Comparison of ENCODE assay signal across 8 cellular contexts in the genomic region with DNA sequence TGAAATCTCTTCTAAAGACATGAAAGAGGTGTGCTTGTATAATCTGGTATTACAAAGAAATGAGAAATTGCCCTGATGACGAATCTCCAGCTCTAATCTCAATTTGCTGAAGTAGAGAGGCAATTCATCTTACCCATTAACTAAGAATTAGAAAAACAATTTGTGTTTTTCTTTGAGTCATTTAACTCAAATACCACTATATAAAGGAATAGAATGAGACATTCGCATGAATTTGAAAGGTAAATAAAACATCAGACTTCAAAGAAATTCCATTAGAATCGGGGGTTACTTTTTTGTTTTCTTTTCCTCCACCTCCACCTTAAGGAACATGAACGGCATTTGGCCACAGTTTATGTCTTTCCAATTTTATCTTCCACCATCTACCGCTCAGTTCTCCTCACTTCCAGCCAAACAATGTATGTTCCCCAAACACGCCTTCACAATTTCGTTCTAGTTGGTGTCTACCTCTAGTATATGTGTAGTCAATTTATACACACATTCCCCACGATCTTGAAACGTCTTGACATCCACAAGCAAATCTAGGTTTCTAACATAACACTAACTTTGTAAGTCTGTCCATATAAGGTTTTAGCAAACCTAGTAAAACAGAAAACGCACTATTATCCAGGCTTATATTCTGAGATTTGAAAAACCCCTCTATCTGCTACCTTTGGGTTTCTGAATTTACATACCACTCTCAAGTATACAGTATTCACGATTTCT. TPM values are rescaled to one million over a fixed set of nuclear protein-coding genes. Genes with fewer than 3 reads are reported as not detected.
DNase-seq lines count a peak whose midpoint lies in the region; ATAC-seq and TF ChIP-seq lines count a peak whose summit lies in the region.

No MANE protein-coding gene starts in this region.

- TF ChIP-seq CTCF in OCI-LY3 (IDR thresholded peaks at IDR 0.05; ENCODE audit: low read depth, low read length) (no peak), epithelial cell of proximal tubule (conservative IDR thresholded peaks at IDR 0.05; ENCODE audit: low read depth, low read length) (no peak), progenitor cell of endocrine pancreas (IDR thresholded peaks at IDR 0.05; ENCODE audit: unreplicated experiment) (no peak)

- peaks cover 21% of the 10 kb centered on the region for H3K4me1 Mint-ChIP-seq in progenitor cell of endocrine pancreas (ENCODE audit: low read depth)

- H3K36me3 Mint-ChIP-seq in progenitor cell of endocrine pancreas (ENCODE audit: insufficient read depth), result no peaks in the 10 kb centered on the region

- H3K36me3 ChIP-seq in OCI-LY3 (replicated peaks; ENCODE audit: low read depth, low read length), result peaks cover 5% of the 10 kb centered on the region

- no peaks in the 10 kb centered on the region for H3K9me3 Mint-ChIP-seq in progenitor cell of endocrine pancreas (ENCODE audit: low read depth)

- intact Hi-C loops in sciatic nerve (cut with DNase I), result no loop called here

- H3K4me3 ChIP-seq in OCI-LY3 (ENCODE audit: low read length), result peak overlapping the region; percentile 87
- peak overlapping the region; percentile 95 for H3K4me3 ChIP-seq in epithelial cell of proximal tubule (ENCODE audit: low read depth, low read length)

- peak overlapping the region; percentile 96 for H3K4me2 ChIP-seq in OCI-LY3 (ENCODE audit: low read length)

- H3K27ac Mint-ChIP-seq in progenitor cell of endocrine pancreas, result peak overlapping the region; percentile 94

- H3K27me3 ChIP-seq in OCI-LY3 (ENCODE audit: low read depth, low read length), result peaks cover 5% of the 10 kb centered on the region; the same call in 1 of the 2 replicates

- ATAC-seq in GM18517 (IDR thresholded peaks at IDR 0.05; ENCODE audit: unreplicated experiment) (no peak), sciatic nerve (no peak)

- H3K9me3 ChIP-seq in OCI-LY3 (ENCODE audit: insufficient read depth, low read length), result no peaks in the 10 kb centered on the region

- H3K79me2 ChIP-seq in OCI-LY3 (ENCODE audit: low read length), result peaks cover 36% of the 10 kb centered on the region

- peaks cover 28% of the 10 kb centered on the region for H4K20me1 ChIP-seq in OCI-LY3 (ENCODE audit: insufficient read depth, low read length)

- H2AFZ ChIP-seq in OCI-LY3 (ENCODE audit: low read depth, low read length), result peak overlapping the region; percentile 60

- in situ Hi-C loops in G401 (cut with HindIII; ENCODE audit: low sequenced_read_pairs), result no loop called here

- peak overlapping the region; percentile 87 for H3K27ac ChIP-seq in OCI-LY3 (ENCODE audit: low read length)

- peak overlapping the region; percentile 87 for H3K9ac ChIP-seq in OCI-LY3 (ENCODE audit: low read length)

- peaks cover 29% of the 10 kb centered on the region for H3K4me1 ChIP-seq in OCI-LY3 (ENCODE audit: low read length)

- DNase-seq in G401 (ENCODE audit: low spot score) (peak; percentile 40), epithelial cell of proximal tubule (ENCODE audit: low read depth) (no peak), progenitor cell of endocrine pancreas (ENCODE audit: low spot score, unreplicated experiment) (no peak), sciatic nerve (ENCODE audit: low spot score) (no peak), NCI-H526 treated with DMSO at 0.1 percent for 48 hours (lab: John Stamatoyannopoulos, UW) (no peak), NCI-H2107 treated with DMSO at 0.1 percent for 48 hours (lab: John Stamatoyannopoulos, UW; ENCODE audit: unreplicated experiment) (no peak)

- H3K4me3 Mint-ChIP-seq in progenitor cell of endocrine pancreas (ENCODE audit: low read depth), result peak overlapping the region; percentile 93

- peaks cover 22% of the 10 kb centered on the region for H3K27me3 Mint-ChIP-seq in progenitor cell of endocrine pancreas

RNA-seq across cellular contexts. Expression of a gene that starts 1.3 kb away (rescaled TPM):
- 35.6 and 62.4 TPM in 2 replicates for total RNA-seq in G401 (2014; rRNA removed; shearing (Covaris generic))
- total RNA-seq in epithelial cell of proximal tubule, result 25.9 and 32.8 TPM in 2 replicates
- total RNA-seq in progenitor cell of endocrine pancreas, result 59.2 and 65.1 TPM in 2 replicates
- total RNA-seq in sciatic nerve, result 93.2 TPM
